1 cellular context compared by ENCODE assay signal in the genomic region with DNA sequence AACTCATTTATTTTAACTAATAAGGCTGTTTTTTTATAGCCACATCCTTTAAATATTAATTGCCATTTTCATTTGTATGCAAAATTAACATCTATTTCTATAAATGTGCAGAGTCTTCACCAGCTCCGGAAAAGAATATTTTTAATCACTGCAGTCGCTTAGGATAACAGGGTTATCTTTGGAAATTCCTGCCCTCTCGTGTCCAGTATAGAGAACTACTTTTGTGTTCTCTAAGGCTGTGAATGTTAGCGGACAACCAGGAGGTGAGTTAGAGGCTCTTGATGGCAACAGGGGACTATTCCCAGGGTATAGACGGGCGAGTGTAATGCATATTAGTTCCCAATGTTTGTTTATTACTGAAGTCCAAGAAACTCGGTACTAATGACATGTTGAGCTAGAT.
TF ChIP-seq lines count a peak whose summit lies in the region.

No MANE protein-coding gene starts in this region.

TF ChIP-seq in HCT116, 20 proteins besides CTCF, POLR2A, EP300 and RAD21 (continued from another document):
- TF ChIP-seq, protein P1, sequence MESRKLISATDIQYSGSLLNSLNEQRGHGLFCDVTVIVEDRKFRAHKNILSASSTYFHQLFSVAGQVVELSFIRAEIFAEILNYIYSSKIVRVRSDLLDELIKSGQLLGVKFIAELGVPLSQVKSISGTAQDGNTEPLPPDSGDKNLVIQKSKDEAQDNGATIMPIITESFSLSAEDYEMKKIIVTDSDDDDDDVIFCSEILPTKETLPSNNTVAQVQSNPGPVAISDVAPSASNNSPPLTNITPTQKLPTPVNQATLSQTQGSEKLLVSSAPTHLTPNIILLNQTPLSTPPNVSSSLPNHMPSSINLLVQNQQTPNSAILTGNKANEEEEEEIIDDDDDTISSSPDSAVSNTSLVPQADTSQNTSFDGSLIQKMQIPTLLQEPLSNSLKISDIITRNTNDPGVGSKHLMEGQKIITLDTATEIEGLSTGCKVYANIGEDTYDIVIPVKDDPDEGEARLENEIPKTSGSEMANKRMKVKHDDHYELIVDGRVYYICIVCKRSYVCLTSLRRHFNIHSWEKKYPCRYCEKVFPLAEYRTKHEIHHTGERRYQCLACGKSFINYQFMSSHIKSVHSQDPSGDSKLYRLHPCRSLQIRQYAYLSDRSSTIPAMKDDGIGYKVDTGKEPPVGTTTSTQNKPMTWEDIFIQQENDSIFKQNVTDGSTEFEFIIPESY (IDR thresholded peaks at IDR 0.05; ENCODE audit: extremely low read depth, insufficient replicate concordance, low read length), result no peak
- no peak for TF ChIP-seq EZH2 (IDR thresholded peaks at IDR 0.05)
- TF ChIP-seq POLR2AphosphoS5 (IDR thresholded peaks at IDR 0.05; ENCODE audit: low read depth, low read length), result no peak
- no peak for TF ChIP-seq CBX3 (IDR thresholded peaks at IDR 0.05; ENCODE audit: low read depth)
- TF ChIP-seq SRF (IDR thresholded peaks at IDR 0.05; ENCODE audit: low read depth), result no peak
- TF ChIP-seq, protein P2, sequence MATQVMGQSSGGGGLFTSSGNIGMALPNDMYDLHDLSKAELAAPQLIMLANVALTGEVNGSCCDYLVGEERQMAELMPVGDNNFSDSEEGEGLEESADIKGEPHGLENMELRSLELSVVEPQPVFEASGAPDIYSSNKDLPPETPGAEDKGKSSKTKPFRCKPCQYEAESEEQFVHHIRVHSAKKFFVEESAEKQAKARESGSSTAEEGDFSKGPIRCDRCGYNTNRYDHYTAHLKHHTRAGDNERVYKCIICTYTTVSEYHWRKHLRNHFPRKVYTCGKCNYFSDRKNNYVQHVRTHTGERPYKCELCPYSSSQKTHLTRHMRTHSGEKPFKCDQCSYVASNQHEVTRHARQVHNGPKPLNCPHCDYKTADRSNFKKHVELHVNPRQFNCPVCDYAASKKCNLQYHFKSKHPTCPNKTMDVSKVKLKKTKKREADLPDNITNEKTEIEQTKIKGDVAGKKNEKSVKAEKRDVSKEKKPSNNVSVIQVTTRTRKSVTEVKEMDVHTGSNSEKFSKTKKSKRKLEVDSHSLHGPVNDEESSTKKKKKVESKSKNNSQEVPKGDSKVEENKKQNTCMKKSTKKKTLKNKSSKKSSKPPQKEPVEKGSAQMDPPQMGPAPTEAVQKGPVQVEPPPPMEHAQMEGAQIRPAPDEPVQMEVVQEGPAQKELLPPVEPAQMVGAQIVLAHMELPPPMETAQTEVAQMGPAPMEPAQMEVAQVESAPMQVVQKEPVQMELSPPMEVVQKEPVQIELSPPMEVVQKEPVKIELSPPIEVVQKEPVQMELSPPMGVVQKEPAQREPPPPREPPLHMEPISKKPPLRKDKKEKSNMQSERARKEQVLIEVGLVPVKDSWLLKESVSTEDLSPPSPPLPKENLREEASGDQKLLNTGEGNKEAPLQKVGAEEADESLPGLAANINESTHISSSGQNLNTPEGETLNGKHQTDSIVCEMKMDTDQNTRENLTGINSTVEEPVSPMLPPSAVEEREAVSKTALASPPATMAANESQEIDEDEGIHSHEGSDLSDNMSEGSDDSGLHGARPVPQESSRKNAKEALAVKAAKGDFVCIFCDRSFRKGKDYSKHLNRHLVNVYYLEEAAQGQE (IDR thresholded peaks at IDR 0.05; ENCODE audit: low read depth), result no peak
- TF ChIP-seq TCF7L2 (IDR thresholded peaks at IDR 0.05; ENCODE audit: borderline replicate concordance, extremely low read depth, insufficient read depth, insufficient read length), result no peak
- TF ChIP-seq SIN3A (IDR thresholded peaks at IDR 0.05; ENCODE audit: low read depth), result no peak
- TF ChIP-seq FOSL1 (IDR thresholded peaks at IDR 0.05; ENCODE audit: low read depth), result no peak
- TF ChIP-seq, protein P3, sequence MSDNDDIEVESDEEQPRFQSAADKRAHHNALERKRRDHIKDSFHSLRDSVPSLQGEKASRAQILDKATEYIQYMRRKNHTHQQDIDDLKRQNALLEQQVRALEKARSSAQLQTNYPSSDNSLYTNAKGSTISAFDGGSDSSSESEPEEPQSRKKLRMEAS (IDR thresholded peaks at IDR 0.05), result no peak
